In the genomic region with DNA sequence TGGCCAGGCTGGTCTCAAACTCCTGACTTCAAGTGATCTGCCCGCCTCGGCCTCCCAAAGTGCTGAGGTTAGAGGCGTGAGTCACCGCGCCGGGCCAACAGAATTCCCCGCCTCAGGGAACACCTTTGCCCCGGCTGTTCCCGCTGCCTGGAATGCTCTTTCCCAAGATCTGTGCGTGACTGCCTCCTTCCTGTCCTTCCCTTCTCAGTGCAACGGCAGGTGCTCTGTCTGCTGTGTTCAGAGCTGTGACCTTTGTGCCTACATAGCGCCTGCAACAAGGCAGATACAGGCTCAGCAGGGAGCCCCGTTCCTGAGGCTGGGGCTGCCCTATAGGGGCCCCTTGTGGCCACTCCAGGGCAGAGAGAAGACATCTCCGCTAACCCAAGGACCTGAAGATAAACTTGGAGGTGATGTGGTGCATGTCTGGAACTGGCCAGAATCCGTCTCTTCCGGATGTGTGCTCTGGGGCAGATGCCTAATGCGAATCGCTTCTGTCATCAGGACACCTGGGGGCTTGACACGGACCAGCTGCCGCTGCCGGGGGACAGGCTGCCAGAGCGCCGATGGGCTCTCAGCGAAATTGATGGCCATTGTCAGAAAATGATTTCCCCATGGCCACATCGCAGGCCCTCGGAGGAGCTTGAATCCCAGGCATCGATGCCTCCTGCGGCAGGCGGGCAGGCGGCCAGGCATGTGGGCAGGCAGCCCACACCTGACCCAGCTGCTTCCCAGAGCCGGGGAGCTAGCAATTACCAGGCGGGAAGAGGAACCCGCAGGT, we compare ENCODE assay signal across 1 cellular context.
TF ChIP-seq lines count a peak whose summit lies in the region.

No MANE protein-coding gene starts in this region.

TF ChIP-seq in HepG2, 621 proteins besides CTCF, POLR2A, EP300 and RAD21 (continued from another document and continues in another):
- TF ChIP-seq, protein P1, sequence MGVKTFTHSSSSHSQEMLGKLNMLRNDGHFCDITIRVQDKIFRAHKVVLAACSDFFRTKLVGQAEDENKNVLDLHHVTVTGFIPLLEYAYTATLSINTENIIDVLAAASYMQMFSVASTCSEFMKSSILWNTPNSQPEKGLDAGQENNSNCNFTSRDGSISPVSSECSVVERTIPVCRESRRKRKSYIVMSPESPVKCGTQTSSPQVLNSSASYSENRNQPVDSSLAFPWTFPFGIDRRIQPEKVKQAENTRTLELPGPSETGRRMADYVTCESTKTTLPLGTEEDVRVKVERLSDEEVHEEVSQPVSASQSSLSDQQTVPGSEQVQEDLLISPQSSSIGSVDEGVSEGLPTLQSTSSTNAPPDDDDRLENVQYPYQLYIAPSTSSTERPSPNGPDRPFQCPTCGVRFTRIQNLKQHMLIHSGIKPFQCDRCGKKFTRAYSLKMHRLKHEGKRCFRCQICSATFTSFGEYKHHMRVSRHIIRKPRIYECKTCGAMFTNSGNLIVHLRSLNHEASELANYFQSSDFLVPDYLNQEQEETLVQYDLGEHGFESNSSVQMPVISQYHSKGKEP (CRISPR knock-in tag; IDR thresholded peaks at IDR 0.05): no peak
- no peak for TF ChIP-seq TOE1 (CRISPR knock-in tag; IDR thresholded peaks at IDR 0.05)
- TF ChIP-seq, protein P2, sequence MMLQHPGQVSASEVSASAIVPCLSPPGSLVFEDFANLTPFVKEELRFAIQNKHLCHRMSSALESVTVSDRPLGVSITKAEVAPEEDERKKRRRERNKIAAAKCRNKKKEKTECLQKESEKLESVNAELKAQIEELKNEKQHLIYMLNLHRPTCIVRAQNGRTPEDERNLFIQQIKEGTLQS (CRISPR knock-in tag; IDR thresholded peaks at IDR 0.05): peak; percentile 88
- no peak for TF ChIP-seq EHMT2 (IDR thresholded peaks at IDR 0.05; ENCODE audit: borderline replicate concordance, low read depth, low read length)
- TF ChIP-seq HNRNPK (IDR thresholded peaks at IDR 0.05; ENCODE audit: low read depth, low read length, poor library complexity, severe bottlenecking): no peak
- TF ChIP-seq, protein P3, sequence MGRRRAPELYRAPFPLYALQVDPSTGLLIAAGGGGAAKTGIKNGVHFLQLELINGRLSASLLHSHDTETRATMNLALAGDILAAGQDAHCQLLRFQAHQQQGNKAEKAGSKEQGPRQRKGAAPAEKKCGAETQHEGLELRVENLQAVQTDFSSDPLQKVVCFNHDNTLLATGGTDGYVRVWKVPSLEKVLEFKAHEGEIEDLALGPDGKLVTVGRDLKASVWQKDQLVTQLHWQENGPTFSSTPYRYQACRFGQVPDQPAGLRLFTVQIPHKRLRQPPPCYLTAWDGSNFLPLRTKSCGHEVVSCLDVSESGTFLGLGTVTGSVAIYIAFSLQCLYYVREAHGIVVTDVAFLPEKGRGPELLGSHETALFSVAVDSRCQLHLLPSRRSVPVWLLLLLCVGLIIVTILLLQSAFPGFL (CRISPR knock-in tag; IDR thresholded peaks at IDR 0.05): no peak
- TF ChIP-seq, protein P4, sequence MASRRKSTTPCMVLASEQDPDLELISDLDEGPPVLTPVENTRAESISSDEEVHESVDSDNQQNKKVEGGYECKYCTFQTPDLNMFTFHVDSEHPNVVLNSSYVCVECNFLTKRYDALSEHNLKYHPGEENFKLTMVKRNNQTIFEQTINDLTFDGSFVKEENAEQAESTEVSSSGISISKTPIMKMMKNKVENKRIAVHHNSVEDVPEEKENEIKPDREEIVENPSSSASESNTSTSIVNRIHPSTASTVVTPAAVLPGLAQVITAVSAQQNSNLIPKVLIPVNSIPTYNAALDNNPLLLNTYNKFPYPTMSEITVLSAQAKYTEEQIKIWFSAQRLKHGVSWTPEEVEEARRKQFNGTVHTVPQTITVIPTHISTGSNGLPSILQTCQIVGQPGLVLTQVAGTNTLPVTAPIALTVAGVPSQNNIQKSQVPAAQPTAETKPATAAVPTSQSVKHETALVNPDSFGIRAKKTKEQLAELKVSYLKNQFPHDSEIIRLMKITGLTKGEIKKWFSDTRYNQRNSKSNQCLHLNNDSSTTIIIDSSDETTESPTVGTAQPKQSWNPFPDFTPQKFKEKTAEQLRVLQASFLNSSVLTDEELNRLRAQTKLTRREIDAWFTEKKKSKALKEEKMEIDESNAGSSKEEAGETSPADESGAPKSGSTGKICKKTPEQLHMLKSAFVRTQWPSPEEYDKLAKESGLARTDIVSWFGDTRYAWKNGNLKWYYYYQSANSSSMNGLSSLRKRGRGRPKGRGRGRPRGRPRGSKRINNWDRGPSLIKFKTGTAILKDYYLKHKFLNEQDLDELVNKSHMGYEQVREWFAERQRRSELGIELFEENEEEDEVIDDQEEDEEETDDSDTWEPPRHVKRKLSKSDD (CRISPR knock-in tag; IDR thresholded peaks at IDR 0.05; ENCODE audit: low read depth): peak; percentile 91
- TF ChIP-seq, protein P5, sequence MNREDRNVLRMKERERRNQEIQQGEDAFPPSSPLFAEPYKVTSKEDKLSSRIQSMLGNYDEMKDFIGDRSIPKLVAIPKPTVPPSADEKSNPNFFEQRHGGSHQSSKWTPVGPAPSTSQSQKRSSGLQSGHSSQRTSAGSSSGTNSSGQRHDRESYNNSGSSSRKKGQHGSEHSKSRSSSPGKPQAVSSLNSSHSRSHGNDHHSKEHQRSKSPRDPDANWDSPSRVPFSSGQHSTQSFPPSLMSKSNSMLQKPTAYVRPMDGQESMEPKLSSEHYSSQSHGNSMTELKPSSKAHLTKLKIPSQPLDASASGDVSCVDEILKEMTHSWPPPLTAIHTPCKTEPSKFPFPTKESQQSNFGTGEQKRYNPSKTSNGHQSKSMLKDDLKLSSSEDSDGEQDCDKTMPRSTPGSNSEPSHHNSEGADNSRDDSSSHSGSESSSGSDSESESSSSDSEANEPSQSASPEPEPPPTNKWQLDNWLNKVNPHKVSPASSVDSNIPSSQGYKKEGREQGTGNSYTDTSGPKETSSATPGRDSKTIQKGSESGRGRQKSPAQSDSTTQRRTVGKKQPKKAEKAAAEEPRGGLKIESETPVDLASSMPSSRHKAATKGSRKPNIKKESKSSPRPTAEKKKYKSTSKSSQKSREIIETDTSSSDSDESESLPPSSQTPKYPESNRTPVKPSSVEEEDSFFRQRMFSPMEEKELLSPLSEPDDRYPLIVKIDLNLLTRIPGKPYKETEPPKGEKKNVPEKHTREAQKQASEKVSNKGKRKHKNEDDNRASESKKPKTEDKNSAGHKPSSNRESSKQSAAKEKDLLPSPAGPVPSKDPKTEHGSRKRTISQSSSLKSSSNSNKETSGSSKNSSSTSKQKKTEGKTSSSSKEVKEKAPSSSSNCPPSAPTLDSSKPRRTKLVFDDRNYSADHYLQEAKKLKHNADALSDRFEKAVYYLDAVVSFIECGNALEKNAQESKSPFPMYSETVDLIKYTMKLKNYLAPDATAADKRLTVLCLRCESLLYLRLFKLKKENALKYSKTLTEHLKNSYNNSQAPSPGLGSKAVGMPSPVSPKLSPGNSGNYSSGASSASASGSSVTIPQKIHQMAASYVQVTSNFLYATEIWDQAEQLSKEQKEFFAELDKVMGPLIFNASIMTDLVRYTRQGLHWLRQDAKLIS (CRISPR knock-in tag; IDR thresholded peaks at IDR 0.05): no peak
- no peak for TF ChIP-seq ZNF17 (CRISPR knock-in tag; IDR thresholded peaks at IDR 0.05)
- TF ChIP-seq, protein P6, sequence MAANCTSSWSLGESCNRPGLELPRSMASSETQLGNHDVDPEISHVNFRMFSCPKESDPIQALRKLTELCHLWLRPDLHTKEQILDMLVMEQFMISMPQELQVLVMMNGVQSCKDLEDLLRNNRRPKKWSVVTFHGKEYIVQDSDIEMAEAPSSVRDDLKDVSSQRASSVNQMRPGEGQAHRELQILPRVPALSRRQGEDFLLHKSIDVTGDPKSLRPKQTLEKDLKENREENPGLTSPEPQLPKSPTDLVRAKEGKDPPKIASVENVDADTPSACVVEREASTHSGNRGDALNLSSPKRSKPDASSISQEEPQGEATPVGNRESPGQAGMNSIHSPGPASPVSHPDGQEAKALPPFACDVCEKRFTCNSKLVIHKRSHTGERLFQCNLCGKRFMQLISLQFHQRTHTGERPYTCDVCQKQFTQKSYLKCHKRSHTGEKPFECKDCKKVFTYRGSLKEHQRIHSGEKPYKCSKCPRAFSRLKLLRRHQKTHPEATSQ (CRISPR knock-in tag; IDR thresholded peaks at IDR 0.05; ENCODE audit: borderline replicate concordance): peak; percentile 64; the same call in 1 of the 2 replicates
- TF ChIP-seq, protein P7, sequence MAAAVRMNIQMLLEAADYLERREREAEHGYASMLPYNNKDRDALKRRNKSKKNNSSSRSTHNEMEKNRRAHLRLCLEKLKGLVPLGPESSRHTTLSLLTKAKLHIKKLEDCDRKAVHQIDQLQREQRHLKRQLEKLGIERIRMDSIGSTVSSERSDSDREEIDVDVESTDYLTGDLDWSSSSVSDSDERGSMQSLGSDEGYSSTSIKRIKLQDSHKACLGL (CRISPR knock-in tag; IDR thresholded peaks at IDR 0.05): 0 out of 2 replicates have a peak, but pooled peaks have one; percentile 29
- TF ChIP-seq CEBPG (CRISPR knock-in tag; IDR thresholded peaks at IDR 0.05): peak; percentile 88
- TF ChIP-seq, protein P8, sequence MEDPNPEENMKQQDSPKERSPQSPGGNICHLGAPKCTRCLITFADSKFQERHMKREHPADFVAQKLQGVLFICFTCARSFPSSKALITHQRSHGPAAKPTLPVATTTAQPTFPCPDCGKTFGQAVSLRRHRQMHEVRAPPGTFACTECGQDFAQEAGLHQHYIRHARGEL (CRISPR knock-in tag; IDR thresholded peaks at IDR 0.05): no peak
- TF ChIP-seq MIXL1 (CRISPR knock-in tag; IDR thresholded peaks at IDR 0.05): 0 out of 2 replicates have a peak, but pooled peaks have one; percentile 13
- no peak for TF ChIP-seq FOXM1 (CRISPR knock-in tag; IDR thresholded peaks at IDR 0.05)
- no peak for TF ChIP-seq ZNF382 (CRISPR knock-in tag; IDR thresholded peaks at IDR 0.05; ENCODE audit: borderline replicate concordance)
- TF ChIP-seq ARNT2 (CRISPR knock-in tag; IDR thresholded peaks at IDR 0.05; ENCODE audit: low read depth): peak; percentile 56; the same call in 1 of the 2 replicates
- TF ChIP-seq, protein P9, sequence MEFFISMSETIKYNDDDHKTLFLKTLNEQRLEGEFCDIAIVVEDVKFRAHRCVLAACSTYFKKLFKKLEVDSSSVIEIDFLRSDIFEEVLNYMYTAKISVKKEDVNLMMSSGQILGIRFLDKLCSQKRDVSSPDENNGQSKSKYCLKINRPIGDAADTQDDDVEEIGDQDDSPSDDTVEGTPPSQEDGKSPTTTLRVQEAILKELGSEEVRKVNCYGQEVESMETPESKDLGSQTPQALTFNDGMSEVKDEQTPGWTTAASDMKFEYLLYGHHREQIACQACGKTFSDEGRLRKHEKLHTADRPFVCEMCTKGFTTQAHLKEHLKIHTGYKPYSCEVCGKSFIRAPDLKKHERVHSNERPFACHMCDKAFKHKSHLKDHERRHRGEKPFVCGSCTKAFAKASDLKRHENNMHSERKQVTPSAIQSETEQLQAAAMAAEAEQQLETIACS (CRISPR knock-in tag; IDR thresholded peaks at IDR 0.05): no peak
- peak; percentile 71 for TF ChIP-seq ARNTL (CRISPR knock-in tag; IDR thresholded peaks at IDR 0.05)
- peak; percentile 68; the same call in 1 of the 2 replicates for TF ChIP-seq BRCA1 (CRISPR knock-in tag; IDR thresholded peaks at IDR 0.05)
- TF ChIP-seq, protein P10, sequence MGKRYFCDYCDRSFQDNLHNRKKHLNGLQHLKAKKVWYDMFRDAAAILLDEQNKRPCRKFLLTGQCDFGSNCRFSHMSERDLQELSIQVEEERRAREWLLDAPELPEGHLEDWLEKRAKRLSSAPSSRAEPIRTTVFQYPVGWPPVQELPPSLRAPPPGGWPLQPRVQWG (CRISPR knock-in tag; IDR thresholded peaks at IDR 0.05; ENCODE audit: borderline replicate concordance, low read depth): no peak
- TF ChIP-seq, protein P11, sequence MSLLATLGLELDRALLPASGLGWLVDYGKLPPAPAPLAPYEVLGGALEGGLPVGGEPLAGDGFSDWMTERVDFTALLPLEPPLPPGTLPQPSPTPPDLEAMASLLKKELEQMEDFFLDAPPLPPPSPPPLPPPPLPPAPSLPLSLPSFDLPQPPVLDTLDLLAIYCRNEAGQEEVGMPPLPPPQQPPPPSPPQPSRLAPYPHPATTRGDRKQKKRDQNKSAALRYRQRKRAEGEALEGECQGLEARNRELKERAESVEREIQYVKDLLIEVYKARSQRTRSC (CRISPR knock-in tag; IDR thresholded peaks at IDR 0.05; ENCODE audit: low read depth): 0 out of 2 replicates have a peak, but pooled peaks have one; percentile 68
- TF ChIP-seq ZNF274 (CRISPR knock-in tag; IDR thresholded peaks at IDR 0.05): peak; percentile 66; the same call in 1 of the 2 replicates
- TF ChIP-seq ZNF24 (IDR thresholded peaks at IDR 0.05): no peak
- no peak for TF ChIP-seq NCOA1 (CRISPR knock-in tag; IDR thresholded peaks at IDR 0.05)
- TF ChIP-seq, protein P12, sequence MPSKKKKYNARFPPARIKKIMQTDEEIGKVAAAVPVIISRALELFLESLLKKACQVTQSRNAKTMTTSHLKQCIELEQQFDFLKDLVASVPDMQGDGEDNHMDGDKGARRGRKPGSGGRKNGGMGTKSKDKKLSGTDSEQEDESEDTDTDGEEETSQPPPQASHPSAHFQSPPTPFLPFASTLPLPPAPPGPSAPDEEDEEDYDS (CRISPR knock-in tag; IDR thresholded peaks at IDR 0.05): peak; percentile 65; the same call in 1 of the 2 replicates
- TF ChIP-seq GABPB1 (CRISPR knock-in tag; IDR thresholded peaks at IDR 0.05): peak; percentile 76
- no peak; the same call in 1 of the 2 replicates for TF ChIP-seq ZNF333 (CRISPR knock-in tag; IDR thresholded peaks at IDR 0.05; ENCODE audit: borderline replicate concordance)
- TF ChIP-seq ZBTB38 (CRISPR knock-in tag; IDR thresholded peaks at IDR 0.05): peak; percentile 62; the same call in 1 of the 2 replicates
- TF ChIP-seq NFE2L2 (IDR thresholded peaks at IDR 0.05; ENCODE audit: low read length): no peak
- TF ChIP-seq, protein P13, sequence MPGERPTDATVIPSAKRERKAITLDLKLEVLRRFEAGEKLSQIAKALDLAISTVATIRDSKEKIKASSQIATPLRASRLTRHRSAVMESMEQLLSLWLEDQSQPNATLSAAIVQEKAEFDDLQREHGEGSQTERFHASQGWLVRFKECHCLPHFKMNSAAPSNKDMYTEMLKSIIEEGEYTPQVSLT (CRISPR knock-in tag; IDR thresholded peaks at IDR 0.05; ENCODE audit: borderline replicate concordance, low read depth): no peak
- TF ChIP-seq, protein P14, sequence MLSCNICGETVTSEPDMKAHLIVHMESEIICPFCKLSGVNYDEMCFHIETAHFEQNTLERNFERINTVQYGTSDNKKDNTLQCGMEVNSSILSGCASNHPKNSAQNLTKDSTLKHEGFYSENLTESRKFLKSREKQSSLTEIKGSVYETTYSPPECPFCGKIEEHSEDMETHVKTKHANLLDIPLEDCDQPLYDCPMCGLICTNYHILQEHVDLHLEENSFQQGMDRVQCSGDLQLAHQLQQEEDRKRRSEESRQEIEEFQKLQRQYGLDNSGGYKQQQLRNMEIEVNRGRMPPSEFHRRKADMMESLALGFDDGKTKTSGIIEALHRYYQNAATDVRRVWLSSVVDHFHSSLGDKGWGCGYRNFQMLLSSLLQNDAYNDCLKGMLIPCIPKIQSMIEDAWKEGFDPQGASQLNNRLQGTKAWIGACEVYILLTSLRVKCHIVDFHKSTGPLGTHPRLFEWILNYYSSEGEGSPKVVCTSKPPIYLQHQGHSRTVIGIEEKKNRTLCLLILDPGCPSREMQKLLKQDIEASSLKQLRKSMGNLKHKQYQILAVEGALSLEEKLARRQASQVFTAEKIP (CRISPR knock-in tag; IDR thresholded peaks at IDR 0.05; ENCODE audit: borderline replicate concordance): no peak
- TF ChIP-seq DNMT3B (CRISPR knock-in tag; conservative IDR thresholded peaks at IDR 0.05): no peak
- TF ChIP-seq ZFP90 (CRISPR knock-in tag; IDR thresholded peaks at IDR 0.05; ENCODE audit: borderline replicate concordance): no peak
- TF ChIP-seq ZNF432 (CRISPR knock-in tag; IDR thresholded peaks at IDR 0.05; ENCODE audit: borderline replicate concordance): no peak
- TF ChIP-seq, protein P15, sequence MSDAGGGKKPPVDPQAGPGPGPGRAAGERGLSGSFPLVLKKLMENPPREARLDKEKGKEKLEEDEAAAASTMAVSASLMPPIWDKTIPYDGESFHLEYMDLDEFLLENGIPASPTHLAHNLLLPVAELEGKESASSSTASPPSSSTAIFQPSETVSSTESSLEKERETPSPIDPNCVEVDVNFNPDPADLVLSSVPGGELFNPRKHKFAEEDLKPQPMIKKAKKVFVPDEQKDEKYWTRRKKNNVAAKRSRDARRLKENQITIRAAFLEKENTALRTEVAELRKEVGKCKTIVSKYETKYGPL (CRISPR knock-in tag; IDR thresholded peaks at IDR 0.05): no peak
- TF ChIP-seq ZSCAN29 (CRISPR knock-in tag; conservative IDR thresholded peaks at IDR 0.05): peak; percentile 59; the same call in 1 of the 2 replicates
